In genomic region chr17:77254961-77255741, GRCh38 we compare ENCODE assay signal across 1 cellular context.
TF ChIP-seq lines count a peak whose summit lies in the region.

No MANE protein-coding gene starts in this region.

TF ChIP-seq in H1, 55 proteins besides CTCF, POLR2A, EP300 and RAD21:
- TF ChIP-seq BRCA1 (IDR thresholded peaks at IDR 0.05; ENCODE audit: low read depth, low read length) (no peak), TEAD4 (IDR thresholded peaks at IDR 0.05; ENCODE audit: low read depth, low read length) (0 out of 2 replicates have a peak, but pooled peaks have one; percentile 47), TAF1 (IDR thresholded peaks at IDR 0.05; ENCODE audit: low read depth, low read length) (no peak), GTF2F1 (IDR thresholded peaks at IDR 0.05; ENCODE audit: borderline replicate concordance, low read depth, low read length) (no peak)
